In the genomic region with DNA sequence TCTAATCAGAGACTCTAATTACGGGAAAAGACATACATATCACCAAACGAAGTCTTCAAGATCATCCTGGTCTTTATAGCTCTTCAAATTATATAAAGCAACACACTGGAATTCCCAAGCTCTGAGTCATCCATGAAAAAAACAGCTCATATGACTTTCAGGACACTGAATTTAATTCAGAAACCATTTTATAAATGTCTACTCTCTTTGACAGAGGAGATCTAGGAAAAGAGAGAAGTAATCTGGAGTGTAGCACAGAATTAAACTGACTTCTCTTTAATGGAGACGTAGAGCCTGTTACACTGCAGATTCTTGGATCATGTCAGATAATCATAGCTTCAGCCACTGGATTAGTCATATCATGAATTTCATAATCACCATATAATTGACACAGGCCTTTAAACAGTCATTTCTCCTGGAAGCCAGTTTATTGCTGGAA, we compare ENCODE assay signal across 1 cellular context.
TF ChIP-seq lines count a peak whose summit lies in the region.

No MANE protein-coding gene starts in this region.

TF ChIP-seq in K562, 482 proteins besides CTCF, POLR2A, EP300 and RAD21 (continued from another document):
- TF ChIP-seq, protein P1, sequence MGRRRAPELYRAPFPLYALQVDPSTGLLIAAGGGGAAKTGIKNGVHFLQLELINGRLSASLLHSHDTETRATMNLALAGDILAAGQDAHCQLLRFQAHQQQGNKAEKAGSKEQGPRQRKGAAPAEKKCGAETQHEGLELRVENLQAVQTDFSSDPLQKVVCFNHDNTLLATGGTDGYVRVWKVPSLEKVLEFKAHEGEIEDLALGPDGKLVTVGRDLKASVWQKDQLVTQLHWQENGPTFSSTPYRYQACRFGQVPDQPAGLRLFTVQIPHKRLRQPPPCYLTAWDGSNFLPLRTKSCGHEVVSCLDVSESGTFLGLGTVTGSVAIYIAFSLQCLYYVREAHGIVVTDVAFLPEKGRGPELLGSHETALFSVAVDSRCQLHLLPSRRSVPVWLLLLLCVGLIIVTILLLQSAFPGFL (CRISPR knock-in tag; IDR thresholded peaks at IDR 0.05) = no peak
- TF ChIP-seq, protein P2, sequence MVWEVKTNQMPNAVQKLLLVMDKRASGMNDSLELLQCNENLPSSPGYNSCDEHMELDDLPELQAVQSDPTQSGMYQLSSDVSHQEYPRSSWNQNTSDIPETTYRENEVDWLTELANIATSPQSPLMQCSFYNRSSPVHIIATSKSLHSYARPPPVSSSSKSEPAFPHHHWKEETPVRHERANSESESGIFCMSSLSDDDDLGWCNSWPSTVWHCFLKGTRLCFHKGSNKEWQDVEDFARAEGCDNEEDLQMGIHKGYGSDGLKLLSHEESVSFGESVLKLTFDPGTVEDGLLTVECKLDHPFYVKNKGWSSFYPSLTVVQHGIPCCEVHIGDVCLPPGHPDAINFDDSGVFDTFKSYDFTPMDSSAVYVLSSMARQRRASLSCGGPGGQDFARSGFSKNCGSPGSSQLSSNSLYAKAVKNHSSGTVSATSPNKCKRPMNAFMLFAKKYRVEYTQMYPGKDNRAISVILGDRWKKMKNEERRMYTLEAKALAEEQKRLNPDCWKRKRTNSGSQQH (CRISPR knock-in tag; IDR thresholded peaks at IDR 0.05) = no peak
- peak; percentile 57 for TF ChIP-seq FOSL1 (tag; conservative IDR thresholded peaks at IDR 0.05)
